ENCODE assay signal across 7 cellular contexts in genomic region chr22:25528068-25528467, GRCh38. TPM values are rescaled to one million over a fixed set of nuclear protein-coding genes. Genes with fewer than 3 reads are reported as not detected.
DNase-seq lines count a peak whose midpoint lies in the region; ATAC-seq, FAIRE-seq and TF ChIP-seq lines count a peak whose summit lies in the region.
"Not testable (repeated sequence)": the region's sequence is repeated elsewhere in the genome, so short reads cannot be mapped to it uniquely, and the experiment has no call there.

No MANE protein-coding gene starts in this region.

- DNase-seq in Calu3 (peak; percentile 6), NCI-H69 (lab: John Stamatoyannopoulos, UW) (peak; percentile 15), SK-MEL-5 (ENCODE audit: low read depth, low spot score) (peak; percentile 19), MCF 10A (ENCODE audit: unreplicated experiment) (peak; percentile 52), cardiac fibroblast (ENCODE audit: low read depth in 2 of 2) (peak; percentile 24 to 55), foreskin keratinocyte (peak in 1 of 2 donors; percentile 32)
- DNase-seq in urothelium cell line (ENCODE audit: low spot score): not testable (repeated sequence)

- BruUV-seq in Calu3 (replicated peaks; lab: Mats Ljungman, UMichigan); MCF 10A (replicated peaks; lab: Mats Ljungman, UMichigan): not testable (repeated sequence)

- not testable (repeated sequence) for H3K27me3 ChIP-seq in foreskin keratinocyte

- POLR2A ChIA-PET in MCF 10A (lab: Yijun Ruan, JAX): interaction anchor here (1.5 kb wide), 1 partner anchor 19 kb away, joined by 5 read pairs; no protein-coding TSS in a partner anchor

- intact Hi-C loops in Calu3 (cut with micrococcal nuclease; ENCODE audit: unreplicated experiment); MCF 10A (cut with micrococcal nuclease): not testable (repeated sequence)

- not testable (repeated sequence) for H3K9me3 Mint-ChIP-seq in Calu3 (ENCODE audit: low read depth, unreplicated experiment)
- peaks cover 15% of the 10 kb centered on the region for H3K9me3 Mint-ChIP-seq in MCF 10A (ENCODE audit: unreplicated experiment)

- peak; percentile 96 for FAIRE-seq in urothelium cell line (lab: Jason Lieb, UNC)

- peaks cover 24% of the 10 kb centered on the region for H3K4me1 Mint-ChIP-seq in Calu3 (ENCODE audit: low read depth, unreplicated experiment)
- H3K4me1 Mint-ChIP-seq in MCF 10A (ENCODE audit: insufficient read depth, unreplicated experiment): not testable (repeated sequence)

- in situ Hi-C loops in SK-MEL-5 (cut with HindIII; ENCODE audit: low pct_unique_long_range_greater_than_20kb, low sequenced_read_pairs): not testable (repeated sequence)

- not testable (repeated sequence) for ATAC-seq in foreskin keratinocyte

- H3K4me3 ChIP-seq in cardiac fibroblast (replicated peaks in 1 of 2; ENCODE audit: low read depth in 2 of 2, low read length in 2 of 2): not testable (repeated sequence)

- not testable (repeated sequence) for H3K27ac Mint-ChIP-seq in Calu3 (ENCODE audit: unreplicated experiment); MCF 10A (ENCODE audit: low read depth, unreplicated experiment)

- CTCF ChIA-PET in Calu3 (lab: Charles Lee) (interaction anchor here (1.1 kb wide), 1 partner anchor 33 kb away, joined by 3 read pairs; no protein-coding TSS in a partner anchor), MCF 10A (lab: Yijun Ruan, JAX) (interaction anchor here (0.6 kb wide), 1 partner anchor 940 kb away, joined by 4 read pairs; no protein-coding TSS in a partner anchor)

- H3K36me3 Mint-ChIP-seq in Calu3 (ENCODE audit: insufficient read depth, unreplicated experiment); MCF 10A (ENCODE audit: insufficient read depth, unreplicated experiment): not testable (repeated sequence)

- not testable (repeated sequence) for H3K4me3 Mint-ChIP-seq in Calu3 (ENCODE audit: low read depth, unreplicated experiment); MCF 10A (ENCODE audit: unreplicated experiment)

- H3K27me3 Mint-ChIP-seq in Calu3 (ENCODE audit: unreplicated experiment); MCF 10A (ENCODE audit: insufficient read depth, unreplicated experiment): not testable (repeated sequence)

- peaks cover 14% of the 10 kb centered on the region for H3K4me1 ChIP-seq in foreskin keratinocyte

- not testable (repeated sequence) for TF ChIP-seq CTCF in Calu3 (IDR thresholded peaks at IDR 0.05; ENCODE audit: unreplicated experiment); MCF 10A (IDR thresholded peaks at IDR 0.05; ENCODE audit: unreplicated experiment); cardiac fibroblast (IDR thresholded peaks at IDR 0.05; ENCODE audit: low read depth, low read length); foreskin keratinocyte (conservative IDR thresholded peaks at IDR 0.05)

- H3K27ac ChIP-seq in foreskin keratinocyte: peak overlapping the region; percentile 12

RNA-seq across cellular contexts. Expression of gene GRK3, which starts 36.4 kb away (rescaled TPM):
- total RNA-seq in Calu3 (2022) (10.1 and 12.0 TPM in 2 replicates), MCF 10A (2022) (6.5 and 7.9 TPM in 2 replicates), foreskin keratinocyte (10.0 and 12.2 TPM in 2 replicates)
- 15.0 and 17.0 TPM in 2 replicates for total RNA-seq in SK-MEL-5 (2014; rRNA removed; shearing (Covaris generic))
- 9.2 and 10.1 TPM in 2 replicates for polyA plus RNA-seq in SK-MEL-5 (2015; cell fraction: cytosol; rRNA removed)
- 7.2 and 9.8 TPM in 2 replicates for polyA plus RNA-seq in SK-MEL-5 (2015; cell fraction: nucleus; rRNA removed)
- polyA plus RNA-seq in foreskin keratinocyte: 2.9 and 4.4 TPM in 2 replicates
